8 cellular contexts compared by ENCODE assay signal in the genomic region with DNA sequence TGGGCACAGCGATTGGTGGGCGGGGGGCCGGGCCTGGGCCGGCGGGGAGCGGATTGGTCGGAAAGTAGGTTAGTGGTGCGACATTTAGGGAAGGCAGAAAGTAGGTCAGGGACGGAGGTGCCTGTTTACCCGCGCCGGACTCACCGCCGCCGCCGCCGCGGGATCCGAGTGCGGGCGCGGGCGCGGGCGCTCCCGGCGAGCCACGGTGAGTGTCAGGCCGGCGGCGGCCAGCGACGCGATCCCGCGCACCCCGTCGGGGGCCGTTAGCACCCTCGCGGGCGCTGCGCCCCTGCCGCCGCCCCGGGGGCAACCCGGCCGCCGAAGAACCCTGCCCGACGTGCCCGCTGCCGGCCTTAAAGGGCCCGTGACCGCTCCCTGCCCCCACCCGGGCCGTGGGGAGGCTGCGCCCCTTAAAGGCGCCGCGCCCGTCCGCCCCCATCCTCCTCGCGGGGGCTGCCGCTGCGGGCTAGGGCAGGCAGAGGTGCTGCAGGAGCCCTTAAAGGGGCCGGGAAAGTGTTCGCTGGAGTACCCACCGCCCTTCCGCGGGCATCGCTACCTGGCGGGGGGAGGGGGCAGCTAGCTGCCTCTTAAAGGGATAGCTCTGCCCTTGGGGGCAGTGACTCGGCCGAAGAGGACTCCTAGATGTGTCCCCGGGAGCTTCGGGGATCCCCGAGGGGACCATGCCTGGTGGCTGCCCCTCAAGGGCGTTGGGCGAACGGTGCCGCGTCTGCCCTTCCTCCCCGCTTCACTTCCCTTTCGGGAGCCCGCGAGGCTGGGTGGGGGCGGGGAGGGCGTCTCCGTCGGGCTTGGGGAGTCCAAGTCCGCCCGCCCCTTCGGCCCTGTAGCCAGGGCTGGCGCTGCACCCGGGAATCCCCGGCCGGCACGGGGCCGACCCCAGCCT. TPM values are rescaled to one million over a fixed set of nuclear protein-coding genes. Genes with fewer than 3 reads are reported as not detected.
A peak's percentile ranks its signal among the peaks of the same experiment; 100 is the strongest.
DNase-seq lines count a peak whose midpoint lies in the region; ATAC-seq and TF ChIP-seq lines count a peak whose summit lies in the region.

A gene (plus strand): TSS at position 72 of the 901 bp plus-strand sequence. CDS start 76,519 bp downstream, outside the sequence.

- peaks cover 0 to 13% (median 0%) of the 10 kb centered on the region in 11 experiments; a peak in 3 of 22 replicates for H3K36me3 ChIP-seq in BLaER1 treated with 17β-estradiol and CSF1 and Interleukin-3, amounts not matched to agents 10 nM and 100 nM
- H3K36me3 ChIP-seq in kidney epithelial cell (ENCODE audit: control insufficient read depth, insufficient read depth, low read length): no peaks in the 10 kb centered on the region

- H3K9ac ChIP-seq in BLaER1 treated with 17β-estradiol and CSF1 and Interleukin-3, amounts not matched to agents 10 nM and 100 nM: peak within 1 kb of the TSS; percentile 87 to 98 (median 96)

- H3K27ac ChIP-seq in BLaER1 treated with 17β-estradiol and CSF1 and Interleukin-3, amounts not matched to agents 10 nM and 100 nM: peak within 1 kb of the TSS; percentile 82 to 99 (median 94)

- peaks cover 45 to 52% (median 48%) of the 10 kb centered on the region in 11 experiments for H4K20me1 ChIP-seq in BLaER1 treated with 17β-estradiol and CSF1 and Interleukin-3, amounts not matched to agents 10 nM and 100 nM

- H3K9me3 ChIP-seq in BLaER1 treated with 17β-estradiol and CSF1 and Interleukin-3, amounts not matched to agents 10 nM and 100 nM (replicated peaks in 1 of 11): no peaks in the 10 kb centered on the region

- H3K4me2 ChIP-seq in BLaER1 treated with 17β-estradiol and CSF1 and Interleukin-3, amounts not matched to agents 10 nM and 100 nM: peak within 1 kb of the TSS; percentile 95 to 99 (median 98)

- H3K4me3 ChIP-seq in BLaER1 treated with 17β-estradiol and CSF1 and Interleukin-3, amounts not matched to agents 10 nM and 100 nM: peak within 1 kb of the TSS; percentile 82 to 99 (median 96)
- H3K4me3 ChIP-seq in kidney epithelial cell (ENCODE audit: low read depth, low read length): peak within 1 kb of the TSS; percentile 93

- no peak for TF ChIP-seq CTCF in kidney epithelial cell (IDR thresholded peaks at IDR 0.05; ENCODE audit: insufficient read depth, low read length, poor library complexity, severe bottlenecking)

- peak; percentile 31 for ATAC-seq in HG03432 (IDR thresholded peaks at IDR 0.05; ENCODE audit: unreplicated experiment)

- H3K27me3 ChIP-seq in BLaER1 treated with 17β-estradiol and CSF1 and Interleukin-3, amounts not matched to agents 10 nM and 100 nM: peaks cover 0 to 45% (median 36%) of the 10 kb centered on the region in 11 experiments; a peak in 19 of 22 replicates
- H3K27me3 ChIP-seq in kidney epithelial cell (ENCODE audit: control insufficient read depth, insufficient read depth, low read length): peaks cover 8% of the 10 kb centered on the region

- in situ Hi-C loops in T47D (cut with HindIII; ENCODE audit: low pct_unique_long_range_greater_than_20kb, low sequenced_read_pairs): no loop called here

- H3K4me1 ChIP-seq in BLaER1 treated with 17β-estradiol and CSF1 and Interleukin-3, amounts not matched to agents 10 nM and 100 nM: peaks cover 35 to 44% (median 41%) of the 10 kb centered on the region in 10 experiments

- peak; percentile 8 for DNase-seq in GM19240 (ENCODE audit: insufficient read length, low spot score)
- DNase-seq in UCSD-AML1 (lab: John Stamatoyannopoulos, UW; ENCODE audit: unreplicated experiment): peak; percentile 38
- DNase-seq in T47D (ENCODE audit: low read depth in 1 of 2, low spot score in 1 of 2): peak; percentile 4 to 48
- no peak for DNase-seq in kidney epithelial cell (ENCODE audit: low read depth)
- peak; percentile 15 to 47 for DNase-seq in stimulated activated CD4-positive, alpha-beta T cell treated with anti-CD3 and anti-CD28 coated beads, Interleukin-1b, Interleukin-23, amount 100 ng/mL, for 4 hours (ENCODE audit: low read depth in 2 of 2)
- no peak for DNase-seq in MV-4-11 (lab: John Stamatoyannopoulos, UW)

RNA-seq across cellular contexts. Expression of the gene that starts here (rescaled TPM):
- total RNA-seq in kidney epithelial cell: 13.3 and 15.0 TPM in 2 replicates

Comparison
In these comparisons a context has a peak if more than half of its experiments do, and no peak if none do; other contexts are left out.
1. DNase-seq: peak in GM19240 (single experiment), UCSD-AML1 (single experiment), T47D (2 of 2) and stimulated activated CD4-positive, alpha-beta T cell treated with anti-CD3 and anti-CD28 coated beads, Interleukin-1b, Interleukin-23, amount 100 ng/mL, for 4 hours (2 of 2); none in kidney epithelial cell (single experiment) and MV-4-11 (single experiment).